ENCODE assay signal across 22 cellular contexts in genomic region chr19:29507081-29507860, GRCh38. TPM values are rescaled to one million over a fixed set of nuclear protein-coding genes. Genes with fewer than 3 reads are reported as not detected.
"Had no signal": no experiment of that assay in that cellular context is flagged by ENCODE, and none has a peak within 500 bp of the region (broad histone marks: within the 10 kb centered on the region; RNA-seq: fewer than 3 reads in every experiment).

No MANE protein-coding gene starts in this region.

- H3K27me3 ChIP-seq: neutrophil, thyroid gland had no signal

- DNase-seq: activated naive CD4-positive, alpha-beta T cell; activated naive CD8-positive, alpha-beta T cell treated with anti-CD3 and anti-CD28 coated beads, Interleukin-2, amount 10 ng/mL, durations not matched to agents 7 days and 5 days; body of pancreas; central memory CD4-positive, alpha-beta T cell; cortex of kidney; effector CD8-positive, alpha-beta T cell; gastrocnemius medialis; natural killer cell; SK-N-SH; stimulated activated naive B cell treated with anti-CD40 and anti-IgM and Interleukin-4, amounts not matched to agents 10 μg/mL and 1 μg/mL and 100 μg/mL, for 72 hours; T-cell; thyroid gland had no signal

- H3K27ac Mint-ChIP-seq: activated naive CD8-positive, alpha-beta T cell treated with anti-CD3 and anti-CD28 coated beads, Interleukin-2, amount 10 ng/mL, durations not matched to agents 7 days and 5 days; activated T-helper 1 cell treated with anti-CD3 and anti-CD28 coated beads, Interleukin-12 subunit alpha, Interleukin-12 subunit beta, Interleukin-2, Interleukin-4 antibody, amounts not matched to agents 30 ng/mL and 10 ng/mL and 1 ng/mL, durations not matched to agents 14 hours and 24 hours and 36 hours; natural killer cell; stimulated activated naive B cell treated with anti-CD40 and anti-IgM and Interleukin-4, amounts not matched to agents 10 μg/mL and 1 μg/mL and 100 μg/mL, for 72 hours; T-cell had no signal

- H3K4me1 Mint-ChIP-seq: activated naive CD8-positive, alpha-beta T cell treated with anti-CD3 and anti-CD28 coated beads, Interleukin-2, amount 10 ng/mL, durations not matched to agents 7 days and 5 days; natural killer cell; stimulated activated naive B cell treated with anti-CD40 and anti-IgM and Interleukin-4, amounts not matched to agents 10 μg/mL and 1 μg/mL and 100 μg/mL, for 72 hours; T-cell had no signal

- H3K9me3 ChIP-seq: body of pancreas, gastrocnemius medialis, heart left ventricle, neutrophil, SK-N-SH, thyroid gland had no signal

- ATAC-seq: body of pancreas; esophagus mucosa; gastrocnemius medialis; heart left ventricle; natural killer cell; stimulated activated naive B cell treated with anti-CD40 and anti-IgM and Interleukin-4, amounts not matched to agents 10 μg/mL and 1 μg/mL and 100 μg/mL, for 72 hours; T-cell had no signal

- H3K4me1 ChIP-seq: body of pancreas, gastrocnemius medialis, heart left ventricle, parathyroid adenoma, thyroid gland had no signal

- H3K36me3 ChIP-seq: gastrocnemius medialis, heart left ventricle, neutrophil, thyroid gland had no signal

- H3K4me3 Mint-ChIP-seq: activated naive CD8-positive, alpha-beta T cell treated with anti-CD3 and anti-CD28 coated beads, Interleukin-2, amount 10 ng/mL, durations not matched to agents 7 days and 5 days; activated T-helper 1 cell treated with anti-CD3 and anti-CD28 coated beads, Interleukin-12 subunit alpha, Interleukin-12 subunit beta, Interleukin-2, Interleukin-4 antibody, amounts not matched to agents 30 ng/mL and 10 ng/mL and 1 ng/mL, durations not matched to agents 14 hours and 24 hours and 36 hours; natural killer cell; stimulated activated naive B cell treated with anti-CD40 and anti-IgM and Interleukin-4, amounts not matched to agents 10 μg/mL and 1 μg/mL and 100 μg/mL, for 72 hours; T-cell had no signal

- H3K9me3 Mint-ChIP-seq: activated naive CD8-positive, alpha-beta T cell treated with anti-CD3 and anti-CD28 coated beads, Interleukin-2, amount 10 ng/mL, durations not matched to agents 7 days and 5 days; activated T-helper 1 cell treated with anti-CD3 and anti-CD28 coated beads, Interleukin-12 subunit alpha, Interleukin-12 subunit beta, Interleukin-2, Interleukin-4 antibody, amounts not matched to agents 30 ng/mL and 10 ng/mL and 1 ng/mL, durations not matched to agents 14 hours and 24 hours and 36 hours; natural killer cell; T-cell had no signal

- H3K4me3 ChIP-seq: body of pancreas, gastrocnemius medialis, heart left ventricle, thyroid gland had no signal

- H3K36me3 Mint-ChIP-seq: activated naive CD8-positive, alpha-beta T cell treated with anti-CD3 and anti-CD28 coated beads, Interleukin-2, amount 10 ng/mL, durations not matched to agents 7 days and 5 days; natural killer cell; stimulated activated naive B cell treated with anti-CD40 and anti-IgM and Interleukin-4, amounts not matched to agents 10 μg/mL and 1 μg/mL and 100 μg/mL, for 72 hours; T-cell had no signal

- H3K27ac ChIP-seq: body of pancreas, gastrocnemius medialis, heart left ventricle, neutrophil, parathyroid adenoma, thyroid gland had no signal

RNA-seq across cellular contexts. Expression of gene VSTM2B, which starts 18.5 kb away (rescaled TPM):
- total RNA-seq: activated CD8-positive, alpha-beta memory T cell treated with anti-CD3 and anti-CD28 coated beads for 36 hours; activated naive CD8-positive, alpha-beta T cell treated with anti-CD3 and anti-CD28 coated beads, Interleukin-2, amount 10 ng/mL, durations not matched to agents 7 days and 5 days; activated T-helper 1 cell treated with anti-CD3 and anti-CD28 coated beads, Interleukin-12 subunit alpha, Interleukin-12 subunit beta, Interleukin-2, Interleukin-4 antibody, amounts not matched to agents 30 ng/mL and 10 ng/mL and 1 ng/mL, durations not matched to agents 14 hours and 24 hours and 36 hours; body of pancreas; esophagus mucosa; gastrocnemius medialis; heart left ventricle; liver; mesenteric fat pad; natural killer cell; renal cortical epithelial cell; T-cell; thyroid gland; urinary bladder had no signal
